In the genomic region with DNA sequence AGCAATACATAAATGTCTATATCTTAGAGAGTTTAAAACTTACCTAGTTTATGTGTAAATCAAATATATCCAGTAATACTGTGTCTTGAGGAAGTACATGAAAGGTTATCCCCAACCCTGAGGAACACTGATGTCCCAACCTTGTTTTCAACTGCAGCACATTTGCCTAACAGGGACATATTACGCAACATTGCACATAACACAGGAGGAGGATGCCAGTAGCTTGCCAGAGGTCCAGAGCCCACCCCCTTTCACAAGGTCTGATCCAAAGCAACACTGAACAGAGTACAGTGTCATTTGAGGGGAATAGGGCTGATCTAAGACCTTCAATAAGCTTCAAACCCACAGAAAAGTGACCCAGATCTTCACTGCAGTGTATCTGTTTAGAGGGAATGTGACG, we compare ENCODE assay signal across 2 cellular contexts.
TF ChIP-seq lines count a peak whose summit lies in the region.

No MANE protein-coding gene starts in this region.

TF ChIP-seq in IMR-90, 13 proteins besides CTCF, POLR2A, EP300 and RAD21:
- TF ChIP-seq CHD1 (IDR thresholded peaks at IDR 0.05; ENCODE audit: low read depth, low read length): no peak
- TF ChIP-seq CEBPB (IDR thresholded peaks at IDR 0.05; ENCODE audit: low read depth, low read length): peak; percentile 97

TF ChIP-seq in WTC11, 78 proteins besides CTCF, POLR2A, EP300 and RAD21:
- no peak for TF ChIP-seq ZNF416 (CRISPR knock-in tag; IDR thresholded peaks at IDR 0.05)
- no peak for TF ChIP-seq FOXK1 (CRISPR knock-in tag; IDR thresholded peaks at IDR 0.05)
- no peak for TF ChIP-seq ZMAT4 (CRISPR knock-in tag; IDR thresholded peaks at IDR 0.05)
- TF ChIP-seq STAT6 (CRISPR knock-in tag; conservative IDR thresholded peaks at IDR 0.05; ENCODE audit: low read depth): no peak
- TF ChIP-seq, protein P1, sequence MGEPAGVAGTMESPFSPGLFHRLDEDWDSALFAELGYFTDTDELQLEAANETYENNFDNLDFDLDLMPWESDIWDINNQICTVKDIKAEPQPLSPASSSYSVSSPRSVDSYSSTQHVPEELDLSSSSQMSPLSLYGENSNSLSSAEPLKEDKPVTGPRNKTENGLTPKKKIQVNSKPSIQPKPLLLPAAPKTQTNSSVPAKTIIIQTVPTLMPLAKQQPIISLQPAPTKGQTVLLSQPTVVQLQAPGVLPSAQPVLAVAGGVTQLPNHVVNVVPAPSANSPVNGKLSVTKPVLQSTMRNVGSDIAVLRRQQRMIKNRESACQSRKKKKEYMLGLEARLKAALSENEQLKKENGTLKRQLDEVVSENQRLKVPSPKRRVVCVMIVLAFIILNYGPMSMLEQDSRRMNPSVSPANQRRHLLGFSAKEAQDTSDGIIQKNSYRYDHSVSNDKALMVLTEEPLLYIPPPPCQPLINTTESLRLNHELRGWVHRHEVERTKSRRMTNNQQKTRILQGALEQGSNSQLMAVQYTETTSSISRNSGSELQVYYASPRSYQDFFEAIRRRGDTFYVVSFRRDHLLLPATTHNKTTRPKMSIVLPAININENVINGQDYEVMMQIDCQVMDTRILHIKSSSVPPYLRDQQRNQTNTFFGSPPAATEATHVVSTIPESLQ (CRISPR knock-in tag; IDR thresholded peaks at IDR 0.05): no peak
- no peak for TF ChIP-seq SMAD3 (CRISPR knock-in tag; IDR thresholded peaks at IDR 0.05; ENCODE audit: borderline replicate concordance)
- TF ChIP-seq, protein P2, sequence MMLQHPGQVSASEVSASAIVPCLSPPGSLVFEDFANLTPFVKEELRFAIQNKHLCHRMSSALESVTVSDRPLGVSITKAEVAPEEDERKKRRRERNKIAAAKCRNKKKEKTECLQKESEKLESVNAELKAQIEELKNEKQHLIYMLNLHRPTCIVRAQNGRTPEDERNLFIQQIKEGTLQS (CRISPR knock-in tag; conservative IDR thresholded peaks at IDR 0.05): no peak
- TF ChIP-seq, protein P3, sequence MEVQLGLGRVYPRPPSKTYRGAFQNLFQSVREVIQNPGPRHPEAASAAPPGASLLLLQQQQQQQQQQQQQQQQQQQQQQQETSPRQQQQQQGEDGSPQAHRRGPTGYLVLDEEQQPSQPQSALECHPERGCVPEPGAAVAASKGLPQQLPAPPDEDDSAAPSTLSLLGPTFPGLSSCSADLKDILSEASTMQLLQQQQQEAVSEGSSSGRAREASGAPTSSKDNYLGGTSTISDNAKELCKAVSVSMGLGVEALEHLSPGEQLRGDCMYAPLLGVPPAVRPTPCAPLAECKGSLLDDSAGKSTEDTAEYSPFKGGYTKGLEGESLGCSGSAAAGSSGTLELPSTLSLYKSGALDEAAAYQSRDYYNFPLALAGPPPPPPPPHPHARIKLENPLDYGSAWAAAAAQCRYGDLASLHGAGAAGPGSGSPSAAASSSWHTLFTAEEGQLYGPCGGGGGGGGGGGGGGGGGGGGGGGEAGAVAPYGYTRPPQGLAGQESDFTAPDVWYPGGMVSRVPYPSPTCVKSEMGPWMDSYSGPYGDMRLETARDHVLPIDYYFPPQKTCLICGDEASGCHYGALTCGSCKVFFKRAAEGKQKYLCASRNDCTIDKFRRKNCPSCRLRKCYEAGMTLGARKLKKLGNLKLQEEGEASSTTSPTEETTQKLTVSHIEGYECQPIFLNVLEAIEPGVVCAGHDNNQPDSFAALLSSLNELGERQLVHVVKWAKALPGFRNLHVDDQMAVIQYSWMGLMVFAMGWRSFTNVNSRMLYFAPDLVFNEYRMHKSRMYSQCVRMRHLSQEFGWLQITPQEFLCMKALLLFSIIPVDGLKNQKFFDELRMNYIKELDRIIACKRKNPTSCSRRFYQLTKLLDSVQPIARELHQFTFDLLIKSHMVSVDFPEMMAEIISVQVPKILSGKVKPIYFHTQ (CRISPR knock-in tag; IDR thresholded peaks at IDR 0.05): no peak
- TF ChIP-seq HMGA2 (CRISPR knock-in tag; IDR thresholded peaks at IDR 0.05): no peak
- no peak for TF ChIP-seq ERG (CRISPR knock-in tag; IDR thresholded peaks at IDR 0.05)
- no peak for TF ChIP-seq MYBL2 (CRISPR knock-in tag; IDR thresholded peaks at IDR 0.05)
- TF ChIP-seq, protein P4, sequence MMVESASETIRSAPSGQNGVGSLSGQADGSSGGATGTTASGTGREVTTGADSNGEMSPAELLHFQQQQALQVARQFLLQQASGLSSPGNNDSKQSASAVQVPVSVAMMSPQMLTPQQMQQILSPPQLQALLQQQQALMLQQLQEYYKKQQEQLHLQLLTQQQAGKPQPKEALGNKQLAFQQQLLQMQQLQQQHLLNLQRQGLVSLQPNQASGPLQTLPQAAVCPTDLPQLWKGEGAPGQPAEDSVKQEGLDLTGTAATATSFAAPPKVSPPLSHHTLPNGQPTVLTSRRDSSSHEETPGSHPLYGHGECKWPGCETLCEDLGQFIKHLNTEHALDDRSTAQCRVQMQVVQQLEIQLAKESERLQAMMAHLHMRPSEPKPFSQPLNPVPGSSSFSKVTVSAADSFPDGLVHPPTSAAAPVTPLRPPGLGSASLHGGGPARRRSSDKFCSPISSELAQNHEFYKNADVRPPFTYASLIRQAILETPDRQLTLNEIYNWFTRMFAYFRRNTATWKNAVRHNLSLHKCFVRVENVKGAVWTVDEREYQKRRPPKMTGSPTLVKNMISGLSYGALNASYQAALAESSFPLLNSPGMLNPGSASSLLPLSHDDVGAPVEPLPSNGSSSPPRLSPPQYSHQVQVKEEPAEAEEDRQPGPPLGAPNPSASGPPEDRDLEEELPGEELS (CRISPR knock-in tag; IDR thresholded peaks at IDR 0.05): no peak
- no peak for TF ChIP-seq ZNF425 (CRISPR knock-in tag; conservative IDR thresholded peaks at IDR 0.05)
- TF ChIP-seq, protein P5, sequence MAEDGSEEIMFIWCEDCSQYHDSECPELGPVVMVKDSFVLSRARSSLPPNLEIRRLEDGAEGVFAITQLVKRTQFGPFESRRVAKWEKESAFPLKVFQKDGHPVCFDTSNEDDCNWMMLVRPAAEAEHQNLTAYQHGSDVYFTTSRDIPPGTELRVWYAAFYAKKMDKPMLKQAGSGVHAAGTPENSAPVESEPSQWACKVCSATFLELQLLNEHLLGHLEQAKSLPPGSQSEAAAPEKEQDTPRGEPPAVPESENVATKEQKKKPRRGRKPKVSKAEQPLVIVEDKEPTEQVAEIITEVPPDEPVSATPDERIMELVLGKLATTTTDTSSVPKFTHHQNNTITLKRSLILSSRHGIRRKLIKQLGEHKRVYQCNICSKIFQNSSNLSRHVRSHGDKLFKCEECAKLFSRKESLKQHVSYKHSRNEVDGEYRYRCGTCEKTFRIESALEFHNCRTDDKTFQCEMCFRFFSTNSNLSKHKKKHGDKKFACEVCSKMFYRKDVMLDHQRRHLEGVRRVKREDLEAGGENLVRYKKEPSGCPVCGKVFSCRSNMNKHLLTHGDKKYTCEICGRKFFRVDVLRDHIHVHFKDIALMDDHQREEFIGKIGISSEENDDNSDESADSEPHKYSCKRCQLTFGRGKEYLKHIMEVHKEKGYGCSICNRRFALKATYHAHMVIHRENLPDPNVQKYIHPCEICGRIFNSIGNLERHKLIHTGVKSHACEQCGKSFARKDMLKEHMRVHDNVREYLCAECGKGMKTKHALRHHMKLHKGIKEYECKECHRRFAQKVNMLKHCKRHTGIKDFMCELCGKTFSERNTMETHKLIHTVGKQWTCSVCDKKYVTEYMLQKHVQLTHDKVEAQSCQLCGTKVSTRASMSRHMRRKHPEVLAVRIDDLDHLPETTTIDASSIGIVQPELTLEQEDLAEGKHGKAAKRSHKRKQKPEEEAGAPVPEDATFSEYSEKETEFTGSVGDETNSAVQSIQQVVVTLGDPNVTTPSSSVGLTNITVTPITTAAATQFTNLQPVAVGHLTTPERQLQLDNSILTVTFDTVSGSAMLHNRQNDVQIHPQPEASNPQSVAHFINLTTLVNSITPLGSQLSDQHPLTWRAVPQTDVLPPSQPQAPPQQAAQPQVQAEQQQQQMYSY (CRISPR knock-in tag; IDR thresholded peaks at IDR 0.05): no peak
- TF ChIP-seq, protein P6, sequence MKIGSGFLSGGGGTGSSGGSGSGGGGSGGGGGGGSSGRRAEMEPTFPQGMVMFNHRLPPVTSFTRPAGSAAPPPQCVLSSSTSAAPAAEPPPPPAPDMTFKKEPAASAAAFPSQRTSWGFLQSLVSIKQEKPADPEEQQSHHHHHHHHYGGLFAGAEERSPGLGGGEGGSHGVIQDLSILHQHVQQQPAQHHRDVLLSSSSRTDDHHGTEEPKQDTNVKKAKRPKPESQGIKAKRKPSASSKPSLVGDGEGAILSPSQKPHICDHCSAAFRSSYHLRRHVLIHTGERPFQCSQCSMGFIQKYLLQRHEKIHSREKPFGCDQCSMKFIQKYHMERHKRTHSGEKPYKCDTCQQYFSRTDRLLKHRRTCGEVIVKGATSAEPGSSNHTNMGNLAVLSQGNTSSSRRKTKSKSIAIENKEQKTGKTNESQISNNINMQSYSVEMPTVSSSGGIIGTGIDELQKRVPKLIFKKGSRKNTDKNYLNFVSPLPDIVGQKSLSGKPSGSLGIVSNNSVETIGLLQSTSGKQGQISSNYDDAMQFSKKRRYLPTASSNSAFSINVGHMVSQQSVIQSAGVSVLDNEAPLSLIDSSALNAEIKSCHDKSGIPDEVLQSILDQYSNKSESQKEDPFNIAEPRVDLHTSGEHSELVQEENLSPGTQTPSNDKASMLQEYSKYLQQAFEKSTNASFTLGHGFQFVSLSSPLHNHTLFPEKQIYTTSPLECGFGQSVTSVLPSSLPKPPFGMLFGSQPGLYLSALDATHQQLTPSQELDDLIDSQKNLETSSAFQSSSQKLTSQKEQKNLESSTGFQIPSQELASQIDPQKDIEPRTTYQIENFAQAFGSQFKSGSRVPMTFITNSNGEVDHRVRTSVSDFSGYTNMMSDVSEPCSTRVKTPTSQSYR (CRISPR knock-in tag; IDR thresholded peaks at IDR 0.05): no peak
- TF ChIP-seq NR1H2 (CRISPR knock-in tag; IDR thresholded peaks at IDR 0.05): no peak
- no peak for TF ChIP-seq PRRX2 (CRISPR knock-in tag; IDR thresholded peaks at IDR 0.05)
- no peak for TF ChIP-seq CREM (CRISPR knock-in tag; IDR thresholded peaks at IDR 0.05)
